In genomic region chr5:151661968-151662732, GRCh38 we compare ENCODE assay signal across 11 cellular contexts. TPM values are rescaled to one million over a fixed set of nuclear protein-coding genes. Genes with fewer than 3 reads are reported as not detected.
DNase-seq lines count a peak whose midpoint lies in the region; ATAC-seq and TF ChIP-seq lines count a peak whose summit lies in the region.
"Had no signal": no experiment of that assay in that cellular context is flagged by ENCODE, and none has a peak within 500 bp of the region (broad histone marks: within the 10 kb centered on the region; RNA-seq: fewer than 3 reads in every experiment).

No MANE protein-coding gene starts in this region.

- H3K4me3 ChIP-seq in upper lobe of left lung, result no peak overlapping the region
- H3K4me3 ChIP-seq in lower leg skin (ENCODE audit: low read depth, poor library complexity, severe bottlenecking), result no peak overlapping the region

- intact Hi-C loops in lower leg skin (cut with DNase I; ENCODE audit: low total_unique reads), result no loop called here

- no peak for DNase-seq in activated T-cell treated with anti-CD3 and anti-CD28 coated beads, Interleukin-2, amount 50 U/mL, for 72 hours
- no peak for DNase-seq in activated T-cell treated with anti-CD3 and anti-CD28 coated beads, Interleukin-2, amount 50 U/mL, for 48 hours
- DNase-seq in upper lobe of left lung (no peak), retina (no peak), lower leg skin (ENCODE audit: low spot score in 2 of 2) (no peak)
- no peak for DNase-seq in activated CD8-positive, alpha-beta memory T cell treated with anti-CD3 and anti-CD28 coated beads for 24 hours
- DNase-seq: activated CD4-positive, alpha-beta T cell treated with anti-CD3 and anti-CD28 coated beads, Interleukin-2, amount 50 U/mL, for 1 hour; NCI-H1694; stimulated activated CD4-positive, alpha-beta T cell treated with anti-CD3 and anti-CD28 coated beads, Interleukin-4, amount 100 ng/mL, for 1 hour had no signal

- H3K36me3 Mint-ChIP-seq in activated T-cell treated with anti-CD3 and anti-CD28 coated beads, Interleukin-2, amount 50 U/mL, for 72 hours (ENCODE audit: insufficient read depth in 2 of 2), result no peaks in the 10 kb centered on the region
- no peaks in the 10 kb centered on the region for H3K36me3 Mint-ChIP-seq in activated T-helper 17 cell treated with anti-CD3 and anti-CD28 coated beads, Interleukin-2, amount 50 U/mL, for 72 hours (ENCODE audit: low read depth)

- TF ChIP-seq CTCF in upper lobe of left lung (IDR thresholded peaks at IDR 0.05), result no peak
- no peak for TF ChIP-seq CTCF in lower leg skin (IDR thresholded peaks at IDR 0.05)

- H3K36me3 ChIP-seq in upper lobe of left lung, result peaks cover 8 to 64% (median 31%) of the 10 kb centered on the region in 4 donors

- no peak for TF ChIP-seq EP300 in upper lobe of left lung (IDR thresholded peaks at IDR 0.05)

- H3K27me3 Mint-ChIP-seq in activated T-cell treated with anti-CD3 and anti-CD28 coated beads, Interleukin-2, amount 50 U/mL, for 72 hours (ENCODE audit: low read depth), result peaks cover 8% of the 10 kb centered on the region
- no peaks in the 10 kb centered on the region for H3K27me3 Mint-ChIP-seq in activated T-helper 17 cell treated with anti-CD3 and anti-CD28 coated beads, Interleukin-2, amount 50 U/mL, for 72 hours

- H3K4me3 Mint-ChIP-seq in activated T-cell treated with anti-CD3 and anti-CD28 coated beads, Interleukin-2, amount 50 U/mL, for 72 hours, result no peak overlapping the region
- H3K4me3 Mint-ChIP-seq in activated T-helper 17 cell treated with anti-CD3 and anti-CD28 coated beads, Interleukin-2, amount 50 U/mL, for 72 hours, result no peak overlapping the region

- H3K9me3 Mint-ChIP-seq in activated T-cell treated with anti-CD3 and anti-CD28 coated beads, Interleukin-2, amount 50 U/mL, for 72 hours, result no peaks in the 10 kb centered on the region
- H3K9me3 Mint-ChIP-seq in activated T-helper 17 cell treated with anti-CD3 and anti-CD28 coated beads, Interleukin-2, amount 50 U/mL, for 72 hours, result no peaks in the 10 kb centered on the region

- peak; percentile 58 to 66 for ATAC-seq in activated T-cell treated with anti-CD3 and anti-CD28 coated beads, Interleukin-2, amount 50 U/mL, for 72 hours (replicated peaks in 1 of 2)
- ATAC-seq in HG02970 (IDR thresholded peaks at IDR 0.05; ENCODE audit: low FRiP score, unreplicated experiment) (peak; percentile 60), upper lobe of left lung (ENCODE audit: low FRiP score in 2 of 2) (no peak)
- ATAC-seq in activated T-helper 17 cell treated with anti-CD3 and anti-CD28 coated beads, Interleukin-2, amount 50 U/mL, for 72 hours (replicated peaks), result peak; percentile 56

- no peak overlapping the region for H3K27ac Mint-ChIP-seq in activated T-cell treated with anti-CD3 and anti-CD28 coated beads, Interleukin-2, amount 50 U/mL, for 72 hours
- peak overlapping the region; percentile 21 for H3K27ac Mint-ChIP-seq in activated T-helper 17 cell treated with anti-CD3 and anti-CD28 coated beads, Interleukin-2, amount 50 U/mL, for 72 hours

- no peaks in the 10 kb centered on the region for H3K9me3 ChIP-seq in upper lobe of left lung

- H3K27ac ChIP-seq in upper lobe of left lung, result peak overlapping the region in 3 of 4 donors; percentile 72 to 91 (median 88)

- H3K4me1 Mint-ChIP-seq in activated T-cell treated with anti-CD3 and anti-CD28 coated beads, Interleukin-2, amount 50 U/mL, for 72 hours (ENCODE audit: low read depth), result peaks cover 19% of the 10 kb centered on the region
- no peaks in the 10 kb centered on the region for H3K4me1 Mint-ChIP-seq in activated T-helper 17 cell treated with anti-CD3 and anti-CD28 coated beads, Interleukin-2, amount 50 U/mL, for 72 hours

- H3K27me3 ChIP-seq in upper lobe of left lung, result no peaks in the 10 kb centered on the region

- H3K4me1 ChIP-seq in upper lobe of left lung, result peaks cover 42 to 55% (median 54%) of the 10 kb centered on the region in 4 donors

- 55 to 58% methylated on average over 4 of the region's 4 CpGs for WGBS in upper lobe of left lung, 2 donors
- WGBS in lower leg skin, 2 donors, result 26 to 33% methylated on average over 4 of the region's 4 CpGs

- no peak for TF ChIP-seq POLR2A in upper lobe of left lung (IDR thresholded peaks at IDR 0.05)
- no peak for TF ChIP-seq POLR2A in lower leg skin (IDR thresholded peaks at IDR 0.05)

RNA-seq across cellular contexts. Expression of gene SPARC, which starts 24.6 kb away (rescaled TPM):
- total RNA-seq in activated T-cell treated with anti-CD3 and anti-CD28 coated beads, Interleukin-2, amount 50 U/mL, for 72 hours, result not detected
- under 1 TPM in 1 of 2 donors, not detected in 1; 0.26 TPM for total RNA-seq in activated T-helper 17 cell treated with anti-CD3 and anti-CD28 coated beads, Interleukin-2, amount 50 U/mL, for 72 hours
- total RNA-seq in upper lobe of left lung, result 1,000 to 10,000 TPM in 1 of 6 donors, 100 to 1,000 TPM in 5; 234 to 1,553 (median 581) TPM
- total RNA-seq in lower leg skin, result 100 to 1,000 TPM; 133 to 494 (median 213) TPM

Comparison
In these comparisons a context has a peak if more than half of its experiments do, and no peak if none do; other contexts are left out.
1. ATAC-seq: peak in activated T-cell treated with anti-CD3 and anti-CD28 coated beads, Interleukin-2, amount 50 U/mL, for 72 hours (2 of 2), HG02970 (single experiment) and activated T-helper 17 cell treated with anti-CD3 and anti-CD28 coated beads, Interleukin-2, amount 50 U/mL, for 72 hours (single experiment); none in upper lobe of left lung (0 of 2).
2. RNA of gene SPARC, which starts 24.6 kb away (total RNA-seq): 234 to 1,553 TPM in upper lobe of left lung and 133 to 494 TPM in lower leg skin; 0.26 TPM in activated T-helper 17 cell treated with anti-CD3 and anti-CD28 coated beads, Interleukin-2, amount 50 U/mL, for 72 hours and not detected in activated T-cell treated with anti-CD3 and anti-CD28 coated beads, Interleukin-2, amount 50 U/mL, for 72 hours; every median in the first group is over 100 times any median in the second.